Comparison of ENCODE assay signal across 1 cellular context in the genomic region with DNA sequence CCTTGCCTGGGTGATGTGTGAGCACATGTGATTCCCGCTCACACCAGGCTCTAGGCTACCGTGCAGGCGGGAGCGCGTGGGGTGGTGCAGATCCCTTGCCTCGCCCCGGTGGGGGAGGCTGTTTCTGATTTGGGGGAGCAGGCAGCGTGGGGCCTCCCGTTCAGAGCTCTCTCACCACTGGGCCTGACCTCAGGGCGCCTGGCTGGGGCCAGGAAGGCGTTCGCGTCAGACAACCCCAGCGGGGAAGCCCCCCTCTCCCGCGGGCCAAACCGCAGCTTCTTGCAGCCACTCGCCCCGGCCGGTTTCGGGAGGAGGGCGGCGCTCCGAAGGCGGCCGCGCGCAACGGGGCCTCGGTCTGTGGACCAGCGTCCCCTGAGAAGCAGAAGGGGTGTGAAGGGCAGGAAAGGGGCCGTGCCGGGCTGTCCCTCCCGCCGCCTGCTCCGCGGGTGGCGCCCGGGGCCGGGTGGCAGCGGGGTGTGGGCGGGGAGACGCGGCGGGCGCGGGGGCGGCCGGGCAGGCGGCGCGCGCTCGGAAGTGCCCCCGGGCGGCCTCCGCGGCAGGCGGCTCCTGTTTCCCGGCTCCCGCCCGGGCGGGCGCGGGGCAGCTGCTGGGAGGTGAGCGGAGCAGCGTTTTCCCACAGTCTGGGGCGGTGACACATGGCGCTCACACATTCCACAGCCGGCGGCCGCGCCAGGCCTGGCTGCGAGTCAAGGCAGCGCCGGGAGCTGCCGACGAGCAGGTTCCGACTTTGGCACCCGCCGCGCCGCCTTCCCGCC.
TF ChIP-seq lines count a peak whose summit lies in the region.

No MANE protein-coding gene starts in this region.

TF ChIP-seq in K562, 482 proteins besides CTCF, POLR2A, EP300 and RAD21 (continued from another document and continues in another):
- TF ChIP-seq ZNF197 (CRISPR knock-in tag; IDR thresholded peaks at IDR 0.05; ENCODE audit: low read depth) (0 out of 2 replicates have a peak, but pooled peaks have one; percentile 78), CBX5 (IDR thresholded peaks at IDR 0.05; ENCODE audit: borderline replicate concordance, low read depth) (no peak), ZNF445 (CRISPR knock-in tag; IDR thresholded peaks at IDR 0.05; ENCODE audit: low read depth) (no peak), SMARCC2 (IDR thresholded peaks at IDR 0.05; ENCODE audit: low read depth) (no peak), EP400 (IDR thresholded peaks at IDR 0.05) (peak; percentile 70), CHD4 (IDR thresholded peaks at IDR 0.05; ENCODE audit: insufficient read depth, insufficient replicate concordance, low read depth, low read length, poor library complexity, severe bottlenecking) (no peak), TAF7 (tag; IDR thresholded peaks at IDR 0.05) (no peak), ZNF174 (CRISPR knock-in tag; IDR thresholded peaks at IDR 0.05) (no peak), ZFP36 (IDR thresholded peaks at IDR 0.05; ENCODE audit: low read depth, low read length, partially characterized antibody) (no peak), POLR2H (tag; IDR thresholded peaks at IDR 0.05; ENCODE audit: low read depth) (no peak), RBBP5 (IDR thresholded peaks at IDR 0.05; ENCODE audit: borderline replicate concordance, insufficient read depth, low read length, poor library complexity, severe bottlenecking) (peak; percentile 62), CBX3 (IDR thresholded peaks at IDR 0.05; ENCODE audit: borderline replicate concordance in 1 of 2, low read length in 2 of 2) (peak in 1 of 2 experiments; percentile 46; a peak in 1 of 3 replicates), SP2 (IDR thresholded peaks at IDR 0.05; ENCODE audit: extremely low read depth, low read depth, low read length, poor library complexity, severe bottlenecking) (no peak), PTBP1 (IDR thresholded peaks at IDR 0.05; ENCODE audit: low read depth, low read length) (no peak), NCOA4 (IDR thresholded peaks at IDR 0.05; ENCODE audit: partially characterized antibody) (no peak), HMG20A (CRISPR knock-in tag; conservative IDR thresholded peaks at IDR 0.05) (no peak), MAZ (CRISPR knock-in tag; conservative IDR thresholded peaks at IDR 0.05 in 1 of 2, IDR thresholded peaks at IDR 0.05 in 1 of 2) (peak in 1 of 2 experiments; percentile 86; a peak in 2 of 4 replicates), ELF2 (CRISPR knock-in tag; IDR thresholded peaks at IDR 0.05) (peak; percentile 61; the same call in 1 of the 2 replicates), ZNF57 (CRISPR knock-in tag; IDR thresholded peaks at IDR 0.05) (peak; percentile 81; the same call in 1 of the 2 replicates), CCNT2 (IDR thresholded peaks at IDR 0.05; ENCODE audit: borderline replicate concordance, extremely low read depth, insufficient read length, low read depth, low read length) (peak; percentile 23)
- TF ChIP-seq, protein P1, sequence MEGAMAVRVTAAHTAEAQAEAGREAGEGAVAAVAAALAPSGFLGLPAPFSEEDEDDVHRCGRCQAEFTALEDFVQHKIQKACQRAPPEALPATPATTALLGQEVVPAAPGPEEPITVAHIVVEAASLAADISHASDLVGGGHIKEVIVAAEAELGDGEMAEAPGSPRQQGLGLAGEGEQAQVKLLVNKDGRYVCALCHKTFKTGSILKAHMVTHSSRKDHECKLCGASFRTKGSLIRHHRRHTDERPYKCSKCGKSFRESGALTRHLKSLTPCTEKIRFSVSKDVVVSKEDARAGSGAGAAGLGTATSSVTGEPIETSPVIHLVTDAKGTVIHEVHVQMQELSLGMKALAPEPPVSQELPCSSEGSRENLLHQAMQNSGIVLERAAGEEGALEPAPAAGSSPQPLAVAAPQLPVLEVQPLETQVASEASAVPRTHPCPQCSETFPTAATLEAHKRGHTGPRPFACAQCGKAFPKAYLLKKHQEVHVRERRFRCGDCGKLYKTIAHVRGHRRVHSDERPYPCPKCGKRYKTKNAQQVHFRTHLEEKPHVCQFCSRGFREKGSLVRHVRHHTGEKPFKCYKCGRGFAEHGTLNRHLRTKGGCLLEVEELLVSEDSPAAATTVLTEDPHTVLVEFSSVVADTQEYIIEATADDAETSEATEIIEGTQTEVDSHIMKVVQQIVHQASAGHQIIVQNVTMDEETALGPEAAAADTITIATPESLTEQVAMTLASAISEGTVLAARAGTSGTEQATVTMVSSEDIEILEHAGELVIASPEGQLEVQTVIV (CRISPR knock-in tag; IDR thresholded peaks at IDR 0.05; ENCODE audit: borderline replicate concordance), result no peak
- TF ChIP-seq, protein P2, sequence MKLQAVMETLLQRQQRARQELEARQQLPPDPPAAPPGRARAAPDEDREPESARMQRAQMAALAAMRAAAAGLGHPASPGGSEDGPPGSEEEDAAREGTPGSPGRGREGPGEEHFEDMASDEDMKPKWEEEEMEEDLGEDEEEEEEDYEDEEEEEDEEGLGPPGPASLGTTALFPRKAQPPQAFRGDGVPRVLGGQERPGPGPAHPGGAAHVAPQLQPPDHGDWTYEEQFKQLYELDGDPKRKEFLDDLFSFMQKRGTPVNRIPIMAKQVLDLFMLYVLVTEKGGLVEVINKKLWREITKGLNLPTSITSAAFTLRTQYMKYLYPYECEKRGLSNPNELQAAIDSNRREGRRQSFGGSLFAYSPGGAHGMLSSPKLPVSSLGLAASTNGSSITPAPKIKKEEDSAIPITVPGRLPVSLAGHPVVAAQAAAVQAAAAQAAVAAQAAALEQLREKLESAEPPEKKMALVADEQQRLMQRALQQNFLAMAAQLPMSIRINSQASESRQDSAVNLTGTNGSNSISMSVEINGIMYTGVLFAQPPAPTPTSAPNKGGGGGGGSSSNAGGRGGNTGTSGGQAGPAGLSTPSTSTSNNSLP (IDR thresholded peaks at IDR 0.05; ENCODE audit: borderline replicate concordance, low read depth, low read length), result no peak
- TF ChIP-seq, protein P3, sequence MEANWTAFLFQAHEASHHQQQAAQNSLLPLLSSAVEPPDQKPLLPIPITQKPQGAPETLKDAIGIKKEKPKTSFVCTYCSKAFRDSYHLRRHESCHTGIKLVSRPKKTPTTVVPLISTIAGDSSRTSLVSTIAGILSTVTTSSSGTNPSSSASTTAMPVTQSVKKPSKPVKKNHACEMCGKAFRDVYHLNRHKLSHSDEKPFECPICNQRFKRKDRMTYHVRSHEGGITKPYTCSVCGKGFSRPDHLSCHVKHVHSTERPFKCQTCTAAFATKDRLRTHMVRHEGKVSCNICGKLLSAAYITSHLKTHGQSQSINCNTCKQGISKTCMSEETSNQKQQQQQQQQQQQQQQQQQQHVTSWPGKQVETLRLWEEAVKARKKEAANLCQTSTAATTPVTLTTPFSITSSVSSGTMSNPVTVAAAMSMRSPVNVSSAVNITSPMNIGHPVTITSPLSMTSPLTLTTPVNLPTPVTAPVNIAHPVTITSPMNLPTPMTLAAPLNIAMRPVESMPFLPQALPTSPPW (CRISPR knock-in tag; IDR thresholded peaks at IDR 0.05), result peak; percentile 95
- TF ChIP-seq, protein P4, sequence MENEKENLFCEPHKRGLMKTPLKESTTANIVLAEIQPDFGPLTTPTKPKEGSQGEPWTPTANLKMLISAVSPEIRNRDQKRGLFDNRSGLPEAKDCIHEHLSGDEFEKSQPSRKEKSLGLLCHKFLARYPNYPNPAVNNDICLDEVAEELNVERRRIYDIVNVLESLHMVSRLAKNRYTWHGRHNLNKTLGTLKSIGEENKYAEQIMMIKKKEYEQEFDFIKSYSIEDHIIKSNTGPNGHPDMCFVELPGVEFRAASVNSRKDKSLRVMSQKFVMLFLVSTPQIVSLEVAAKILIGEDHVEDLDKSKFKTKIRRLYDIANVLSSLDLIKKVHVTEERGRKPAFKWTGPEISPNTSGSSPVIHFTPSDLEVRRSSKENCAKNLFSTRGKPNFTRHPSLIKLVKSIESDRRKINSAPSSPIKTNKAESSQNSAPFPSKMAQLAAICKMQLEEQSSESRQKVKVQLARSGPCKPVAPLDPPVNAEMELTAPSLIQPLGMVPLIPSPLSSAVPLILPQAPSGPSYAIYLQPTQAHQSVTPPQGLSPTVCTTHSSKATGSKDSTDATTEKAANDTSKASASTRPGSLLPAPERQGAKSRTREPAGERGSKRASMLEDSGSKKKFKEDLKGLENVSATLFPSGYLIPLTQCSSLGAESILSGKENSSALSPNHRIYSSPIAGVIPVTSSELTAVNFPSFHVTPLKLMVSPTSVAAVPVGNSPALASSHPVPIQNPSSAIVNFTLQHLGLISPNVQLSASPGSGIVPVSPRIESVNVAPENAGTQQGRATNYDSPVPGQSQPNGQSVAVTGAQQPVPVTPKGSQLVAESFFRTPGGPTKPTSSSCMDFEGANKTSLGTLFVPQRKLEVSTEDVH (IDR thresholded peaks at IDR 0.05; ENCODE audit: low read depth, partially characterized antibody), result no peak
- TF ChIP-seq, protein P5, sequence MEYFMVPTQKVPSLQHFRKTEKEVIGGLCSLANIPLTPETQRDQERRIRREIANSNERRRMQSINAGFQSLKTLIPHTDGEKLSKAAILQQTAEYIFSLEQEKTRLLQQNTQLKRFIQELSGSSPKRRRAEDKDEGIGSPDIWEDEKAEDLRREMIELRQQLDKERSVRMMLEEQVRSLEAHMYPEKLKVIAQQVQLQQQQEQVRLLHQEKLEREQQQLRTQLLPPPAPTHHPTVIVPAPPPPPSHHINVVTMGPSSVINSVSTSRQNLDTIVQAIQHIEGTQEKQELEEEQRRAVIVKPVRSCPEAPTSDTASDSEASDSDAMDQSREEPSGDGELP (CRISPR knock-in tag; IDR thresholded peaks at IDR 0.05; ENCODE audit: borderline replicate concordance), result peak; percentile 61
- TF ChIP-seq, protein P6, sequence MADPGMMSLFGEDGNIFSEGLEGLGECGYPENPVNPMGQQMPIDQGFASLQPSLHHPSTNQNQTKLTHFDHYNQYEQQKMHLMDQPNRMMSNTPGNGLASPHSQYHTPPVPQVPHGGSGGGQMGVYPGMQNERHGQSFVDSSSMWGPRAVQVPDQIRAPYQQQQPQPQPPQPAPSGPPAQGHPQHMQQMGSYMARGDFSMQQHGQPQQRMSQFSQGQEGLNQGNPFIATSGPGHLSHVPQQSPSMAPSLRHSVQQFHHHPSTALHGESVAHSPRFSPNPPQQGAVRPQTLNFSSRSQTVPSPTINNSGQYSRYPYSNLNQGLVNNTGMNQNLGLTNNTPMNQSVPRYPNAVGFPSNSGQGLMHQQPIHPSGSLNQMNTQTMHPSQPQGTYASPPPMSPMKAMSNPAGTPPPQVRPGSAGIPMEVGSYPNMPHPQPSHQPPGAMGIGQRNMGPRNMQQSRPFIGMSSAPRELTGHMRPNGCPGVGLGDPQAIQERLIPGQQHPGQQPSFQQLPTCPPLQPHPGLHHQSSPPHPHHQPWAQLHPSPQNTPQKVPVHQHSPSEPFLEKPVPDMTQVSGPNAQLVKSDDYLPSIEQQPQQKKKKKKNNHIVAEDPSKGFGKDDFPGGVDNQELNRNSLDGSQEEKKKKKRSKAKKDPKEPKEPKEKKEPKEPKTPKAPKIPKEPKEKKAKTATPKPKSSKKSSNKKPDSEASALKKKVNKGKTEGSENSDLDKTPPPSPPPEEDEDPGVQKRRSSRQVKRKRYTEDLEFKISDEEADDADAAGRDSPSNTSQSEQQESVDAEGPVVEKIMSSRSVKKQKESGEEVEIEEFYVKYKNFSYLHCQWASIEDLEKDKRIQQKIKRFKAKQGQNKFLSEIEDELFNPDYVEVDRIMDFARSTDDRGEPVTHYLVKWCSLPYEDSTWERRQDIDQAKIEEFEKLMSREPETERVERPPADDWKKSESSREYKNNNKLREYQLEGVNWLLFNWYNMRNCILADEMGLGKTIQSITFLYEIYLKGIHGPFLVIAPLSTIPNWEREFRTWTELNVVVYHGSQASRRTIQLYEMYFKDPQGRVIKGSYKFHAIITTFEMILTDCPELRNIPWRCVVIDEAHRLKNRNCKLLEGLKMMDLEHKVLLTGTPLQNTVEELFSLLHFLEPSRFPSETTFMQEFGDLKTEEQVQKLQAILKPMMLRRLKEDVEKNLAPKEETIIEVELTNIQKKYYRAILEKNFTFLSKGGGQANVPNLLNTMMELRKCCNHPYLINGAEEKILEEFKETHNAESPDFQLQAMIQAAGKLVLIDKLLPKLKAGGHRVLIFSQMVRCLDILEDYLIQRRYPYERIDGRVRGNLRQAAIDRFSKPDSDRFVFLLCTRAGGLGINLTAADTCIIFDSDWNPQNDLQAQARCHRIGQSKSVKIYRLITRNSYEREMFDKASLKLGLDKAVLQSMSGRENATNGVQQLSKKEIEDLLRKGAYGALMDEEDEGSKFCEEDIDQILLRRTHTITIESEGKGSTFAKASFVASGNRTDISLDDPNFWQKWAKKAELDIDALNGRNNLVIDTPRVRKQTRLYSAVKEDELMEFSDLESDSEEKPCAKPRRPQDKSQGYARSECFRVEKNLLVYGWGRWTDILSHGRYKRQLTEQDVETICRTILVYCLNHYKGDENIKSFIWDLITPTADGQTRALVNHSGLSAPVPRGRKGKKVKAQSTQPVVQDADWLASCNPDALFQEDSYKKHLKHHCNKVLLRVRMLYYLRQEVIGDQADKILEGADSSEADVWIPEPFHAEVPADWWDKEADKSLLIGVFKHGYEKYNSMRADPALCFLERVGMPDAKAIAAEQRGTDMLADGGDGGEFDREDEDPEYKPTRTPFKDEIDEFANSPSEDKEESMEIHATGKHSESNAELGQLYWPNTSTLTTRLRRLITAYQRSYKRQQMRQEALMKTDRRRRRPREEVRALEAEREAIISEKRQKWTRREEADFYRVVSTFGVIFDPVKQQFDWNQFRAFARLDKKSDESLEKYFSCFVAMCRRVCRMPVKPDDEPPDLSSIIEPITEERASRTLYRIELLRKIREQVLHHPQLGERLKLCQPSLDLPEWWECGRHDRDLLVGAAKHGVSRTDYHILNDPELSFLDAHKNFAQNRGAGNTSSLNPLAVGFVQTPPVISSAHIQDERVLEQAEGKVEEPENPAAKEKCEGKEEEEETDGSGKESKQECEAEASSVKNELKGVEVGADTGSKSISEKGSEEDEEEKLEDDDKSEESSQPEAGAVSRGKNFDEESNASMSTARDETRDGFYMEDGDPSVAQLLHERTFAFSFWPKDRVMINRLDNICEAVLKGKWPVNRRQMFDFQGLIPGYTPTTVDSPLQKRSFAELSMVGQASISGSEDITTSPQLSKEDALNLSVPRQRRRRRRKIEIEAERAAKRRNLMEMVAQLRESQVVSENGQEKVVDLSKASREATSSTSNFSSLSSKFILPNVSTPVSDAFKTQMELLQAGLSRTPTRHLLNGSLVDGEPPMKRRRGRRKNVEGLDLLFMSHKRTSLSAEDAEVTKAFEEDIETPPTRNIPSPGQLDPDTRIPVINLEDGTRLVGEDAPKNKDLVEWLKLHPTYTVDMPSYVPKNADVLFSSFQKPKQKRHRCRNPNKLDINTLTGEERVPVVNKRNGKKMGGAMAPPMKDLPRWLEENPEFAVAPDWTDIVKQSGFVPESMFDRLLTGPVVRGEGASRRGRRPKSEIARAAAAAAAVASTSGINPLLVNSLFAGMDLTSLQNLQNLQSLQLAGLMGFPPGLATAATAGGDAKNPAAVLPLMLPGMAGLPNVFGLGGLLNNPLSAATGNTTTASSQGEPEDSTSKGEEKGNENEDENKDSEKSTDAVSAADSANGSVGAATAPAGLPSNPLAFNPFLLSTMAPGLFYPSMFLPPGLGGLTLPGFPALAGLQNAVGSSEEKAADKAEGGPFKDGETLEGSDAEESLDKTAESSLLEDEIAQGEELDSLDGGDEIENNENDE (IDR thresholded peaks at IDR 0.05; ENCODE audit: low read depth, low read length), result no peak
- TF ChIP-seq, protein P7, sequence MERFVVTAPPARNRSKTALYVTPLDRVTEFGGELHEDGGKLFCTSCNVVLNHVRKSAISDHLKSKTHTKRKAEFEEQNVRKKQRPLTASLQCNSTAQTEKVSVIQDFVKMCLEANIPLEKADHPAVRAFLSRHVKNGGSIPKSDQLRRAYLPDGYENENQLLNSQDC (CRISPR knock-in tag; IDR thresholded peaks at IDR 0.05), result no peak
